ENCODE assay signal across 13 cellular contexts in the genomic region with DNA sequence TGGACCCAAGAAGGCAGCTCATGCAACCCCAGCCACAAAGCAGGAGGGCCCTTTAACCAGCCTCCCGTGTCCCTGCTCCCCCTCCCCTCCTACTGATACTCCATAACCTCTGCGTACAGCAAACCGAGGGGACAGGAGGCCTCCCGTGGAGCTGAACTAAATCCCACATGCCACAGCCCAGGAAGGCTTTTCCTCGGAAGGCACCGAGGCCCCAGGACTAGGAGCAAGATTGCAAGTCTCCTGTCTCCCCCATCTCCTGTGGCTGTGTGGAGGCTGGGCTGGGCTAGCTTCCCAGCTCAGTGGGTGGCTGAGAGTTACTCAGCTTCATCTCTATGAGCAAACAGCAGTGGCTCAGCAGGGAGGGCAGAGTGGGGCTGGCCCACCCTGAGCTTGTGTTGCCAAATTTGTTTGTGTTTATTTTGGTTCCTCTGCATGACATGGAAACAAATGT.
DNase-seq lines count a peak whose midpoint lies in the region; ATAC-seq and TF ChIP-seq lines count a peak whose summit lies in the region.
"Had no signal": no experiment of that assay in that cellular context is flagged by ENCODE, and none has a peak within 500 bp of the region (broad histone marks: within the 10 kb centered on the region; RNA-seq: fewer than 3 reads in every experiment).

No MANE protein-coding gene starts in this region.

- no peaks in the 10 kb centered on the region for H3K36me3 Mint-ChIP-seq in nephron progenitor cell (ENCODE audit: low read depth)
- H3K36me3 Mint-ChIP-seq: CD4-positive, alpha-beta memory T cell had no signal

- no peak overlapping the region for H3K27ac ChIP-seq in left lung
- H3K27ac ChIP-seq: pancreas, thoracic aorta had no signal

- no peaks in the 10 kb centered on the region for H3K9me3 ChIP-seq in left lung
- H3K9me3 ChIP-seq: pancreas, thoracic aorta had no signal

- no peaks in the 10 kb centered on the region for H3K4me1 Mint-ChIP-seq in stimulated activated naive CD8-positive, alpha-beta T cell treated with anti-CD3 and anti-CD28 coated beads, Interleukin-15, amount 100 ng/mL, for 72 hours
- peaks cover 57% of the 10 kb centered on the region for H3K4me1 Mint-ChIP-seq in nephron progenitor cell
- H3K4me1 Mint-ChIP-seq: CD4-positive, alpha-beta memory T cell; T-helper 17 cell had no signal

- no peaks in the 10 kb centered on the region for H3K4me1 ChIP-seq in left lung
- H3K4me1 ChIP-seq: pancreas had no signal

- ATAC-seq in left lung (peak; percentile 58), HG03571 (IDR thresholded peaks at IDR 0.05; ENCODE audit: unreplicated experiment) (no peak), GM21515 (IDR thresholded peaks at IDR 0.05; ENCODE audit: unreplicated experiment) (no peak)
- no peak for ATAC-seq in stimulated activated naive CD8-positive, alpha-beta T cell treated with anti-CD3 and anti-CD28 coated beads, Interleukin-15, amount 100 ng/mL, for 72 hours
- ATAC-seq: esophagus mucosa, T-helper 17 cell had no signal

- TF ChIP-seq CTCF in AG04449 (IDR thresholded peaks at IDR 0.05; ENCODE audit: insufficient read depth, low read length, missing control alignments) (no peak), astrocyte of the cerebellum (IDR thresholded peaks at IDR 0.05; ENCODE audit: low read depth, low read length, missing control alignments) (no peak), left lung (IDR thresholded peaks at IDR 0.05) (no peak), nephron progenitor cell (IDR thresholded peaks at IDR 0.05) (no peak)

- no peak overlapping the region for H3K4me3 ChIP-seq in AG04449 (ENCODE audit: low read depth, low read length)
- no peak overlapping the region for H3K4me3 ChIP-seq in H7 (ENCODE audit: insufficient read depth, low read depth, low read length)
- no peak overlapping the region for H3K4me3 ChIP-seq in astrocyte of the cerebellum (ENCODE audit: low read depth, low read length)
- H3K4me3 ChIP-seq in left lung = no peak overlapping the region
- H3K4me3 ChIP-seq: pancreas, thoracic aorta had no signal

- H3K9me3 Mint-ChIP-seq in stimulated activated naive CD8-positive, alpha-beta T cell treated with anti-CD3 and anti-CD28 coated beads, Interleukin-15, amount 100 ng/mL, for 72 hours = no peaks in the 10 kb centered on the region
- H3K9me3 Mint-ChIP-seq in nephron progenitor cell = no peaks in the 10 kb centered on the region
- H3K9me3 Mint-ChIP-seq: CD4-positive, alpha-beta memory T cell had no signal

- DNase-seq in AG04449 (ENCODE audit: low read depth, low spot score) (peak; percentile 10), H7 (peak; percentile 72), astrocyte of the cerebellum (ENCODE audit: low read depth) (peak; percentile 19), left lung (peak in 1 of 2 donors; percentile 47), nephron progenitor cell (no peak)
- DNase-seq in stimulated activated naive CD8-positive, alpha-beta T cell treated with anti-CD3 and anti-CD28 coated beads, Interleukin-15, amount 100 ng/mL, for 72 hours = no peak
- DNase-seq: CD4-positive, alpha-beta memory T cell; T-helper 17 cell had no signal

- POLR2A ChIA-PET in AG04449 (lab: Yijun Ruan, JAX) = interaction anchor here (0.7 kb wide), 1 partner anchor 10 kb away, joined by 3 read pairs; no protein-coding TSS in a partner anchor

- no peak overlapping the region for H3K27ac Mint-ChIP-seq in stimulated activated naive CD8-positive, alpha-beta T cell treated with anti-CD3 and anti-CD28 coated beads, Interleukin-15, amount 100 ng/mL, for 72 hours
- no peak overlapping the region for H3K27ac Mint-ChIP-seq in nephron progenitor cell
- H3K27ac Mint-ChIP-seq: CD4-positive, alpha-beta memory T cell; T-helper 17 cell had no signal

- peaks cover 36% of the 10 kb centered on the region for H3K27me3 Mint-ChIP-seq in stimulated activated naive CD8-positive, alpha-beta T cell treated with anti-CD3 and anti-CD28 coated beads, Interleukin-15, amount 100 ng/mL, for 72 hours
- peaks cover 24% of the 10 kb centered on the region for H3K27me3 Mint-ChIP-seq in nephron progenitor cell (ENCODE audit: low read depth, poor library complexity)

- no peak overlapping the region for H3K4me3 Mint-ChIP-seq in stimulated activated naive CD8-positive, alpha-beta T cell treated with anti-CD3 and anti-CD28 coated beads, Interleukin-15, amount 100 ng/mL, for 72 hours
- no peak overlapping the region for H3K4me3 Mint-ChIP-seq in nephron progenitor cell
- H3K4me3 Mint-ChIP-seq: CD4-positive, alpha-beta memory T cell; T-helper 17 cell had no signal

- intact Hi-C loops in left lung (cut with DNase I) = no loop called here

- in situ Hi-C loops in astrocyte of the cerebellum (cut with HindIII; ENCODE audit: low sequenced_read_pairs) = no loop called here

- H3K36me3 ChIP-seq in H7 (replicated peaks; ENCODE audit: control insufficient read depth, insufficient read depth, low read length) (no peaks in the 10 kb centered on the region), left lung (no peaks in the 10 kb centered on the region)
- H3K36me3 ChIP-seq: pancreas, thoracic aorta had no signal

- CTCF ChIA-PET in AG04449 (lab: Yijun Ruan, JAX) = interaction anchor here (1.3 to 1.5 kb wide), 2 partner anchors 9 to 63 kb away, joined by 5 to 8 read pairs; a partner anchor contains a TSS

- H3K27me3 ChIP-seq in H7 (ENCODE audit: control insufficient read depth, insufficient read depth, low read length) (peaks cover 21% of the 10 kb centered on the region), left lung (peaks cover 0 to 78% of the 10 kb centered on the region in 2 donors)
- H3K27me3 ChIP-seq: pancreas had no signal

Comparison
In these comparisons a context has a peak if more than half of its experiments do, and no peak if none do; other contexts are left out.
1. DNase-seq: peak in AG04449 (single experiment), H7 (single experiment) and astrocyte of the cerebellum (single experiment); none in stimulated activated naive CD8-positive, alpha-beta T cell treated with anti-CD3 and anti-CD28 coated beads, Interleukin-15, amount 100 ng/mL, for 72 hours (0 of 2) and nephron progenitor cell (single experiment).